ENCODE assay signal across 9 cellular contexts in the genomic region with DNA sequence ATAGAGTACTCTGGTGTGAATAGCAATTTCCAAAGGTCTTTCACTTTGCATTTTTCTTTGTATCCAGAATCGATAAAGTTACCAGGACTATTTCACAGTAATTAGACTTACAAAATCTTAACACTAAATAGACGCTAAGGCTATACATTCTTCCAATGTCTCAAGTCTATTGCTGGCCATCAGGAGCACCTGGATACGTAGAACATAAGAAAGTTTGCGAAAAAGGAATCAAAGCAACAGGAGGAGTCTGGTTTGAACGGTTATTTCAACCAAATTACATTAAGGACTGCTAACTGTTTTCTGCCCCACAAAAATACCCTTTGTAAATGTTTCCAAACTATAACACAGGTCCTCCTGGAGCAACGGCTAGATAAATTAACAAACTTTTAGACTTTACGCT. TPM values are rescaled to one million over a fixed set of nuclear protein-coding genes. Genes with fewer than 3 reads are reported as not detected.
DNase-seq lines count a peak whose midpoint lies in the region; ATAC-seq, FAIRE-seq and TF ChIP-seq lines count a peak whose summit lies in the region.
"Had no signal": no experiment of that assay in that cellular context is flagged by ENCODE, and none has a peak within 500 bp of the region (broad histone marks: within the 10 kb centered on the region; RNA-seq: fewer than 3 reads in every experiment).

No MANE protein-coding gene starts in this region.

- H3K4me1 Mint-ChIP-seq in effector memory CD8-positive, alpha-beta T cell (ENCODE audit: low read depth in 2 of 2), result peaks cover 21 to 35% of the 10 kb centered on the region in 2 donors

- in situ Hi-C loops in ACHN (cut with HindIII; ENCODE audit: low pct_ligation_motif_present, low pct_unique_long_range_greater_than_20kb, low sequenced_read_pairs), result no loop called here

- no peaks in the 10 kb centered on the region for H3K27me3 Mint-ChIP-seq in effector memory CD8-positive, alpha-beta T cell

- no peak for TF ChIP-seq CTCF in pancreas (IDR thresholded peaks at IDR 0.05)

- no peak for ATAC-seq in effector memory CD8-positive, alpha-beta T cell (replicated peaks)
- no peak for ATAC-seq in pancreas
- no peak for ATAC-seq in GM21528 (IDR thresholded peaks at IDR 0.05; ENCODE audit: low FRiP score, unreplicated experiment)

- H3K4me3 ChIP-seq in NT2/D1 (ENCODE audit: insufficient read length, low read depth) (peak overlapping the region; percentile 83), pancreas (peak overlapping the region in 3 of 4 donors; percentile 11 to 83 (median 45))

- no peaks in the 10 kb centered on the region for H3K9me3 Mint-ChIP-seq in effector memory CD8-positive, alpha-beta T cell

- peaks cover 3% of the 10 kb centered on the region; the same call in 1 of the 2 replicates for H3K4me1 ChIP-seq in ES-I3 (ENCODE audit: insufficient read depth, low read length)
- H3K4me1 ChIP-seq in NT2/D1 (ENCODE audit: insufficient read depth, insufficient read length), result no peaks in the 10 kb centered on the region
- H3K4me1 ChIP-seq in pancreas, result peaks cover under 1 to 34% (median 3%) of the 10 kb centered on the region in 3 donors

- H3K27ac ChIP-seq in pancreas, result peak overlapping the region; percentile 97 to 100 (median 100)

- no peak for DNase-seq in NT2/D1 (ENCODE audit: low read depth, low spot score)
- no peak for DNase-seq in effector memory CD8-positive, alpha-beta T cell
- DNase-seq in pancreas, result no peak
- no peak for DNase-seq in C1 segment of cervical spinal cord (lab: John Stamatoyannopoulos, UW)
- no peak for DNase-seq in NCI-H187 (lab: John Stamatoyannopoulos, UW)
- DNase-seq in ACHN, result no peak
- DNase-seq: activated CD8-positive, alpha-beta memory T cell treated with anti-CD3 and anti-CD28 coated beads, Interleukin-2, amount 50 U/mL, for 48 hours had no signal

- H3K9me3 ChIP-seq in ES-I3 (ENCODE audit: control insufficient read depth, insufficient read depth, low read length) (no peaks in the 10 kb centered on the region), NT2/D1 (ENCODE audit: insufficient read depth, low read length) (no peaks in the 10 kb centered on the region), pancreas (no peaks in the 10 kb centered on the region)

- H3K9ac ChIP-seq in ES-I3 (ENCODE audit: low read depth, low read length) (peak overlapping the region; percentile 83), NT2/D1 (ENCODE audit: insufficient read length, low read depth) (peak overlapping the region; percentile 89)

- no peaks in the 10 kb centered on the region for H3K27me3 ChIP-seq in NT2/D1 (ENCODE audit: insufficient read depth, insufficient read length)
- no peaks in the 10 kb centered on the region for H3K27me3 ChIP-seq in pancreas

- 20 to 21% methylated on average over 7 of the region's 7 CpGs for WGBS in pancreas, 2 donors

- H3K4me3 Mint-ChIP-seq in effector memory CD8-positive, alpha-beta T cell, result peak overlapping the region; percentile 91 to 93

- peak overlapping the region; percentile 99 to 100 for H3K27ac Mint-ChIP-seq in effector memory CD8-positive, alpha-beta T cell

- no peak for FAIRE-seq in pancreas (lab: Jason Lieb, UNC)

- peaks cover 49% of the 10 kb centered on the region for H3K36me3 Mint-ChIP-seq in effector memory CD8-positive, alpha-beta T cell (ENCODE audit: insufficient read depth)

- intact Hi-C loops in pancreas (cut with DNase I), result loop anchor here in 1 of 3 donors (5.0 kb wide), 1 partner anchor 51 kb away; a partner anchor contains a TSS

- peaks cover 8% of the 10 kb centered on the region for H3K36me3 ChIP-seq in ES-I3 (ENCODE audit: insufficient read depth, low read length)
- peaks cover 24% of the 10 kb centered on the region for H3K36me3 ChIP-seq in NT2/D1 (ENCODE audit: insufficient read depth, insufficient read length, low read length)
- peaks cover 0 to 9% (median 0%) of the 10 kb centered on the region in 3 donors for H3K36me3 ChIP-seq in pancreas

RNA-seq across cellular contexts. Expression of a gene that starts 1.4 kb away (rescaled TPM):
- 10 to 100 TPM; 30.3 to 79.1 (median 65.3) TPM for total RNA-seq in pancreas
- 10 to 100 TPM; 87.9 to 96.8 TPM for polyA plus RNA-seq in pancreas

RNA-seq across cellular contexts. Expression of a gene that starts 53.4 kb away (rescaled TPM):
- 10 to 100 TPM; 20.8 to 48.4 (median 31.4) TPM for total RNA-seq in pancreas
- polyA plus RNA-seq in pancreas, result 10 to 100 TPM; 22.5 to 33.4 TPM
